In the genomic region with DNA sequence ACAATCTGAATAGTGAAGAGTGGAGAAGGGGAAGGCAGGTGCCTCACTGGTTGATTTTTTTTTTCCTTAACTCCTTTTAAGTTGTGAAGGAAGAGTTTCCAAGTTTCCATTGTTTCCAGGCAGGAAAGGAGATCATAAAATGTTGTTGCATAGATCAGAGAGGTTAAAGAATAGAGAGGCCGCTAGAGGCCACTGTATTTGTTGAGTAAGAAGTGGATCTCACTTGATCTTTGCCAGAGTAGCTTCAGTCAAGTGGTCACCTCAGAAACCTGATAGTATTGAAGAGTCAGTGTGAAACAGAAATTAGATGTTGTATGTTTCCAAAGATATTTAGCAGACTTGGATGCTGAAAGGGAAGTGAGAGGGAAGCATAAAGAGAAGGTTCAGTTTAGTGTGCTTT, we compare ENCODE assay signal across 16 cellular contexts. TPM values are rescaled to one million over a fixed set of nuclear protein-coding genes. Genes with fewer than 3 reads are reported as not detected.
A peak's percentile ranks its signal among the peaks of the same experiment; 100 is the strongest.
DNase-seq lines count a peak whose midpoint lies in the region; ATAC-seq, FAIRE-seq and TF ChIP-seq lines count a peak whose summit lies in the region.
"Had no signal": no experiment of that assay in that cellular context is flagged by ENCODE, and none has a peak within 500 bp of the region (broad histone marks: within the 10 kb centered on the region; RNA-seq: fewer than 3 reads in every experiment).

No MANE protein-coding gene starts in this region.

- no peak overlapping the region for H2BK20ac ChIP-seq in IMR-90 (ENCODE audit: low read depth, low read length)

- no peaks in the 10 kb centered on the region for H3K9me1 ChIP-seq in IMR-90 (ENCODE audit: insufficient read depth, low read length)

- peak; percentile 22; the same call in 1 of the 3 replicates for TF ChIP-seq CTCF in A549 (IDR thresholded peaks at IDR 0.05)
- 0 out of 2 replicates have a peak, but pooled peaks have one; percentile 4 for TF ChIP-seq CTCF in IMR-90 (conservative IDR thresholded peaks at IDR 0.05; ENCODE audit: low read depth, low read length)

- TF ChIP-seq POLR2A in A549 (IDR thresholded peaks at IDR 0.05; ENCODE audit: low read length) (no peak), IMR-90 (IDR thresholded peaks at IDR 0.05; ENCODE audit: low read depth, low read length) (no peak), erythroblast (IDR thresholded peaks at IDR 0.05; ENCODE audit: low read length) (no peak)

- H3K36me3 ChIP-seq in IMR-90 (ENCODE audit: control insufficient read depth, insufficient read depth, low read length) = no peaks in the 10 kb centered on the region
- H3K36me3 ChIP-seq: neutrophil, stomach had no signal

- no peak overlapping the region for H3K23ac ChIP-seq in IMR-90 (ENCODE audit: low read depth, low read length)

- H3K79me1 ChIP-seq in IMR-90 (ENCODE audit: low read depth in 1 of 2, low read length in 2 of 2) = no peaks in the 10 kb centered on the region

- dilution Hi-C loops in IMR-90 (cut with HindIII; ENCODE audit: low sequenced_read_pairs, unreplicated experiment) = no loop called here

- H4K91ac ChIP-seq in IMR-90 (ENCODE audit: insufficient read depth, low read depth, low read length) = no peak overlapping the region

- TF ChIP-seq RAD21 in A549 (conservative IDR thresholded peaks at IDR 0.05 in 1 of 2, IDR thresholded peaks at IDR 0.05 in 1 of 2) (no peak), IMR-90 (IDR thresholded peaks at IDR 0.05; ENCODE audit: low read length) (no peak)

- DNase-seq in A549 (ENCODE audit: low read depth in 1 of 2, low spot score in 1 of 2) = peak in 1 of 2 experiments; percentile 22
- no peak for DNase-seq in IMR-90
- DNase-seq in RPMI8226 = peak; percentile 9
- DNase-seq in kidney tubule cell (ENCODE audit: low spot score) = peak; percentile 27
- no peak for DNase-seq in erythroblast (lab: John Stamatoyannopoulos, UW)
- DNase-seq in NOMO-1 treated with dmso at 0.1 percent for 144 hours (lab: John Stamatoyannopoulos, UW; ENCODE audit: unreplicated experiment) = no peak
- DNase-seq in HK-2 (ENCODE audit: unreplicated experiment) = no peak
- DNase-seq in cerebellar cortex (ENCODE audit: low spot score) = no peak
- DNase-seq: activated CD4-positive, CD25-positive, alpha-beta regulatory T cell; central memory CD4-positive, alpha-beta T cell; stomach had no signal

- no peak overlapping the region for H2AK5ac ChIP-seq in IMR-90 (ENCODE audit: low read depth, low read length)

- H3K4me2 ChIP-seq in A549 = no peak overlapping the region
- no peak overlapping the region for H3K4me2 ChIP-seq in IMR-90 (ENCODE audit: low read depth, low read length)

- H2AK9ac ChIP-seq in IMR-90 (replicated peaks; ENCODE audit: low read depth, low read length, poor library complexity) = no peak overlapping the region

- H3K18ac ChIP-seq in IMR-90 (ENCODE audit: low read depth, low read length) = no peak overlapping the region

- intact Hi-C loops in IMR-90 (cut with micrococcal nuclease) = no loop called here

- ATAC-seq in A549 = peak in 1 of 2 experiments; percentile 66; a peak in 2 of 6 replicates
- no peak for ATAC-seq in IMR-90 (ENCODE audit: low read depth)

- in situ Hi-C loops in IMR-90 (cut with MboI; ENCODE audit: low sequenced_read_pairs) = no loop called here

- H2BK15ac ChIP-seq in IMR-90 (ENCODE audit: low read depth, low read length) = no peak overlapping the region

- BruUV-seq in IMR-90 (replicated peaks; lab: Mats Ljungman, UMichigan) = no TSS peak

- 3% methylated on average over 1 of the region's 1 CpG for WGBS in A549 (ENCODE audit: missing lambda C conversion rate)
- WGBS in IMR-90 (ENCODE audit: extremely low coverage in 2 of 2, insufficient read length in 1 of 2), 2 experiments = 17% methylated on average over 1 of the region's 1 CpG; no CpG with 5 or more reads in 1 of the 2 experiments

- H4K5ac ChIP-seq in IMR-90 (ENCODE audit: low read depth, low read length) = no peak overlapping the region

- H4K8ac ChIP-seq in IMR-90 (ENCODE audit: low read depth in 2 of 2, low read length in 2 of 2) = no peak overlapping the region

- H3K27ac ChIP-seq in A549 (no peak overlapping the region), IMR-90 (ENCODE audit: insufficient read depth, low read length) (no peak overlapping the region)
- H3K27ac ChIP-seq: neutrophil, stomach had no signal

- no peaks in the 10 kb centered on the region for H4K20me1 ChIP-seq in IMR-90 (ENCODE audit: insufficient read depth, low read length)

- no peaks in the 10 kb centered on the region for H3K4me1 ChIP-seq in A549
- no peaks in the 10 kb centered on the region for H3K4me1 ChIP-seq in IMR-90 (ENCODE audit: control insufficient read depth, insufficient read depth, low read length)
- H3K4me1 ChIP-seq: stomach had no signal

- H2BK120ac ChIP-seq in IMR-90 (ENCODE audit: low read depth, low read length) = no peak overlapping the region

- FAIRE-seq in A549 (lab: Jason Lieb, UNC) = no peak
- FAIRE-seq: keratinocyte had no signal

- no peak overlapping the region for H3K4ac ChIP-seq in IMR-90 (ENCODE audit: low read depth, low read length)

- H3K14ac ChIP-seq in IMR-90 (replicated peaks; ENCODE audit: low read depth, low read length) = no peak overlapping the region

- CTCF ChIA-PET in A549 (lab: Yijun Ruan, JAX) = no interaction called here
- CTCF ChIA-PET in IMR-90 (lab: Yijun Ruan, JAX) = interaction anchor here (1.0 kb wide), 1 partner anchor 324 kb away, joined by 3 read pairs; no protein-coding TSS in a partner anchor

- no peaks in the 10 kb centered on the region for H3K27me3 ChIP-seq in IMR-90 (ENCODE audit: control insufficient read depth, insufficient read depth, low read length)
- H3K27me3 ChIP-seq: neutrophil, stomach had no signal

- POLR2A ChIA-PET in A549 (lab: Yijun Ruan, JAX) = no interaction called here
- POLR2A ChIA-PET in IMR-90 (lab: Charles Lee; ENCODE audit: unreplicated experiment) = no interaction called here

- TF ChIP-seq EP300 in A549 (IDR thresholded peaks at IDR 0.05) = no peak

- peaks cover 12% of the 10 kb centered on the region; the same call in 2 of the 3 replicates for H3K9me3 ChIP-seq in A549
- H3K9me3 ChIP-seq in IMR-90 (ENCODE audit: control insufficient read depth, insufficient read depth, low read length) = peaks cover 2% of the 10 kb centered on the region; the same call in 1 of the 2 replicates
- H3K9me3 ChIP-seq: neutrophil, stomach had no signal

- H3K56ac ChIP-seq in IMR-90 (ENCODE audit: extremely low read depth, insufficient read depth, low read length) = no peak overlapping the region

- H2AFZ ChIP-seq in IMR-90 (replicated peaks; ENCODE audit: low read length, poor library complexity) = no peak overlapping the region

- H3K4me3 ChIP-seq in A549 (no peak overlapping the region), IMR-90 (ENCODE audit: insufficient read depth, low read depth, low read length) (no peak overlapping the region)
- H3K4me3 ChIP-seq: stomach had no signal

- H3K9ac ChIP-seq in IMR-90 (ENCODE audit: low read depth, low read length) = no peak overlapping the region

- H2BK5ac ChIP-seq in IMR-90 (ENCODE audit: low read depth, low read length, poor library complexity, severe bottlenecking) = no peak overlapping the region

TF ChIP-seq in A549, 52 proteins besides CTCF, POLR2A, EP300 and RAD21 (continues in another document):
- TF ChIP-seq, protein P1, sequence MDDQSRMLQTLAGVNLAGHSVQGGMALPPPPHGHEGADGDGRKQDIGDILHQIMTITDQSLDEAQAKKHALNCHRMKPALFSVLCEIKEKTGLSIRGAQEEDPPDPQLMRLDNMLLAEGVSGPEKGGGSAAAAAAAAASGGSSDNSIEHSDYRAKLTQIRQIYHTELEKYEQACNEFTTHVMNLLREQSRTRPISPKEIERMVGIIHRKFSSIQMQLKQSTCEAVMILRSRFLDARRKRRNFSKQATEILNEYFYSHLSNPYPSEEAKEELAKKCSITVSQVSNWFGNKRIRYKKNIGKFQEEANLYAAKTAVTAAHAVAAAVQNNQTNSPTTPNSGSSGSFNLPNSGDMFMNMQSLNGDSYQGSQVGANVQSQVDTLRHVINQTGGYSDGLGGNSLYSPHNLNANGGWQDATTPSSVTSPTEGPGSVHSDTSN (IDR thresholded peaks at IDR 0.05) = no peak
- TF ChIP-seq SREBF2 (IDR thresholded peaks at IDR 0.05) = no peak
- TF ChIP-seq FOSL2 (IDR thresholded peaks at IDR 0.05) = no peak
- TF ChIP-seq FOSL2 (CRISPR knock-in tag; IDR thresholded peaks at IDR 0.05) = no peak
- no peak for TF ChIP-seq ZC3H11A (IDR thresholded peaks at IDR 0.05)
- no peak for TF ChIP-seq GATA3 (IDR thresholded peaks at IDR 0.05; ENCODE audit: borderline replicate concordance)
- no peak for TF ChIP-seq RNF2 (IDR thresholded peaks at IDR 0.05; ENCODE audit: borderline replicate concordance, low read depth)

TF ChIP-seq in IMR-90, 13 proteins besides CTCF, POLR2A, EP300 and RAD21:
- TF ChIP-seq FOS (IDR thresholded peaks at IDR 0.05; ENCODE audit: low read depth, low read length) = no peak
- no peak for TF ChIP-seq RCOR1 (IDR thresholded peaks at IDR 0.05; ENCODE audit: insufficient replicate concordance, low read length)
- TF ChIP-seq SMC3 (IDR thresholded peaks at IDR 0.05; ENCODE audit: low read depth, low read length) = no peak
- no peak for TF ChIP-seq BHLHE40 (IDR thresholded peaks at IDR 0.05; ENCODE audit: low read depth, low read length)
- TF ChIP-seq MXI1 (IDR thresholded peaks at IDR 0.05; ENCODE audit: borderline replicate concordance, low read depth, low read length) = no peak

RNA-seq across cellular contexts. Expression of a gene that starts 17.6 kb away (rescaled TPM):
- polyA plus RNA-seq in A549 (2011; rRNA removed) (0.50 and 0.58 TPM in 2 replicates), A549 (2017; fragmentation: RNase III; extraction: RNeasy Plus Mini Kit Qiagen cat#74134 plus additional on column Dnase treatment) (0.53 to 0.94 TPM (median 0.72 TPM) in 3 replicates), IMR-90 (2012; rRNA removed) (not detected in 2 replicates)
- polyA plus RNA-seq in A549 (2012; cell fraction: cytosol; rRNA removed) = 0.06 and 0.08 TPM in 2 replicates
- polyA plus RNA-seq in A549 (2012; cell fraction: nucleus; rRNA removed) = 0.02 and 0.06 TPM in 2 replicates
- 0.37 and 0.39 TPM in 2 replicates for polyA minus RNA-seq in A549 (2011; rRNA and poly(A)+ RNA removed)
- total RNA-seq in IMR-90 (2012; rRNA removed) = not detected in 2 replicates
- not detected in 2 replicates for polyA plus RNA-seq in IMR-90 (2012; cell fraction: cytosol; rRNA removed)
- polyA plus RNA-seq in IMR-90 (2012; cell fraction: nucleus; rRNA removed; ENCODE audit: low replicate concordance) = not detected in 2 replicates
- total RNA-seq: activated T-helper 2 cell treated with anti-CD3 and anti-CD28 coated beads, Interferon-gamma antibody, Interleukin-2, Interleukin-4, amounts not matched to agents 10 μg/mL and 5 μg/mL and 100 μg/mL, durations not matched to agents 14 hours and 24 hours and 36 hours; RPMI7951 had no signal
- polyA plus RNA-seq: CD14-positive monocyte, keratinocyte had no signal

Comparison
In these comparisons a context has a peak if more than half of its experiments do, and no peak if none do; other contexts are left out.
1. DNase-seq: peak in RPMI8226 (single experiment) and kidney tubule cell (single experiment); none in IMR-90 (single experiment), erythroblast (0 of 2), NOMO-1 treated with dmso at 0.1 percent for 144 hours (single experiment), HK-2 (single experiment) and cerebellar cortex (single experiment).